ENCODE assay signal across 20 cellular contexts in genomic region chr3:178284180-178284579, GRCh38.
DNase-seq lines count a peak whose midpoint lies in the region; ATAC-seq and TF ChIP-seq lines count a peak whose summit lies in the region.
"Had no signal": no experiment of that assay in that cellular context is flagged by ENCODE, and none has a peak within 500 bp of the region (broad histone marks: within the 10 kb centered on the region; RNA-seq: fewer than 3 reads in every experiment).

No MANE protein-coding gene starts in this region.

- peak; percentile 17 for DNase-seq in Caki2 (ENCODE audit: low read depth)
- DNase-seq in epithelial cell of esophagus (ENCODE audit: low read depth) = peak; percentile 50
- DNase-seq in fibroblast of gingiva (ENCODE audit: low read depth) = peak; percentile 38
- peak; percentile 41 for DNase-seq in kidney glomerular epithelial cell (lab: John Stamatoyannopoulos, UW)
- no peak for DNase-seq in stimulated activated naive B cell treated with anti-CD40 and anti-IgM and Interleukin-4, amounts not matched to agents 10 μg/mL and 1 μg/mL and 100 μg/mL, for 72 hours
- DNase-seq in adrenal gland = no peak
- no peak for DNase-seq in activated naive CD8-positive, alpha-beta T cell treated with anti-CD3 and anti-CD28 coated beads, Interleukin-2, amount 50 U/mL, for 24 hours
- DNase-seq in SK-N-DZ (ENCODE audit: low spot score) = no peak
- DNase-seq: Calu3; CD4-positive, alpha-beta memory T cell; DND-41; EL had no signal

- no peak for ATAC-seq in stimulated activated naive B cell treated with anti-CD40 and anti-IgM and Interleukin-4, amounts not matched to agents 10 μg/mL and 1 μg/mL and 100 μg/mL, for 72 hours (replicated peaks)
- no peak for ATAC-seq in activated naive CD8-positive, alpha-beta T cell treated with anti-CD3 and anti-CD28 coated beads, Interleukin-2, amount 50 U/mL, for 24 hours
- ATAC-seq: A549, GM12878, HepG2 had no signal

- WGBS in adrenal gland, 4 donors = 80 to 93% (median 90%) methylated on average over 1 of the region's 1 CpG

- no peaks in the 10 kb centered on the region for H3K27me3 ChIP-seq in adrenal gland
- H3K27me3 ChIP-seq: BLaER1 had no signal

- in situ Hi-C loops in Caki2 (cut with HindIII; ENCODE audit: low pct_unique_long_range_greater_than_20kb, low sequenced_read_pairs) = no loop called here

- H3K4me3 ChIP-seq in epithelial cell of esophagus (ENCODE audit: low read length) (no peak overlapping the region), adrenal gland (no peak overlapping the region)
- H3K4me3 ChIP-seq: A549, BLaER1, GM12878, HAP-1 had no signal

- TF ChIP-seq POLR2A in adrenal gland (IDR thresholded peaks at IDR 0.05) = no peak

- H3K4me1 Mint-ChIP-seq in stimulated activated naive B cell treated with anti-CD40 and anti-IgM and Interleukin-4, amounts not matched to agents 10 μg/mL and 1 μg/mL and 100 μg/mL, for 72 hours = no peaks in the 10 kb centered on the region
- no peaks in the 10 kb centered on the region for H3K4me1 Mint-ChIP-seq in activated naive CD8-positive, alpha-beta T cell treated with anti-CD3 and anti-CD28 coated beads, Interleukin-2, amount 50 U/mL, for 24 hours
- H3K4me1 Mint-ChIP-seq: CD14-positive monocyte; CD4-positive, alpha-beta memory T cell; IgD-negative memory B cell had no signal

- intact Hi-C loops in adrenal gland (cut with DNase I) = no loop called here

- no peak for TF ChIP-seq CTCF in epithelial cell of esophagus (IDR thresholded peaks at IDR 0.05; ENCODE audit: insufficient read depth, low read depth, low read length, missing control alignments)
- no peak for TF ChIP-seq CTCF in adrenal gland (IDR thresholded peaks at IDR 0.05)

- H3K36me3 Mint-ChIP-seq in stimulated activated naive B cell treated with anti-CD40 and anti-IgM and Interleukin-4, amounts not matched to agents 10 μg/mL and 1 μg/mL and 100 μg/mL, for 72 hours = peaks cover 0 to 5% of the 10 kb centered on the region in 2 donors
- H3K36me3 Mint-ChIP-seq in activated naive CD8-positive, alpha-beta T cell treated with anti-CD3 and anti-CD28 coated beads, Interleukin-2, amount 50 U/mL, for 24 hours (ENCODE audit: low read depth) = peaks cover 5% of the 10 kb centered on the region
- H3K36me3 Mint-ChIP-seq: CD14-positive monocyte had no signal

- no peak overlapping the region for H3K27ac ChIP-seq in adrenal gland
- H3K27ac ChIP-seq: 22Rv1, A549, BLaER1 had no signal

- no peak overlapping the region for H3K27ac Mint-ChIP-seq in stimulated activated naive B cell treated with anti-CD40 and anti-IgM and Interleukin-4, amounts not matched to agents 10 μg/mL and 1 μg/mL and 100 μg/mL, for 72 hours
- no peak overlapping the region for H3K27ac Mint-ChIP-seq in activated naive CD8-positive, alpha-beta T cell treated with anti-CD3 and anti-CD28 coated beads, Interleukin-2, amount 50 U/mL, for 24 hours
- H3K27ac Mint-ChIP-seq: CD14-positive monocyte; CD4-positive, alpha-beta memory T cell; IgD-negative memory B cell had no signal

- peaks cover 4 to 18% of the 10 kb centered on the region in 2 donors for H3K27me3 Mint-ChIP-seq in stimulated activated naive B cell treated with anti-CD40 and anti-IgM and Interleukin-4, amounts not matched to agents 10 μg/mL and 1 μg/mL and 100 μg/mL, for 72 hours
- H3K27me3 Mint-ChIP-seq in activated naive CD8-positive, alpha-beta T cell treated with anti-CD3 and anti-CD28 coated beads, Interleukin-2, amount 50 U/mL, for 24 hours = no peaks in the 10 kb centered on the region
- H3K27me3 Mint-ChIP-seq: IgD-negative memory B cell had no signal

- H3K36me3 ChIP-seq in adrenal gland (replicated peaks in 1 of 2) = no peaks in the 10 kb centered on the region
- H3K36me3 ChIP-seq: BLaER1, HAP-1 had no signal

- no peaks in the 10 kb centered on the region for H3K4me1 ChIP-seq in adrenal gland (replicated peaks in 1 of 2)
- H3K4me1 ChIP-seq: A549, BLaER1, HAP-1 had no signal

- H3K9me3 ChIP-seq in adrenal gland (replicated peaks in 1 of 3) = peaks cover 0 to 6% (median 3%) of the 10 kb centered on the region in 3 donors
- H3K9me3 ChIP-seq: HAP-1 had no signal

- peaks cover 24% of the 10 kb centered on the region in 2 donors for H3K9me3 Mint-ChIP-seq in stimulated activated naive B cell treated with anti-CD40 and anti-IgM and Interleukin-4, amounts not matched to agents 10 μg/mL and 1 μg/mL and 100 μg/mL, for 72 hours
- peaks cover 21% of the 10 kb centered on the region for H3K9me3 Mint-ChIP-seq in activated naive CD8-positive, alpha-beta T cell treated with anti-CD3 and anti-CD28 coated beads, Interleukin-2, amount 50 U/mL, for 24 hours

- no peak overlapping the region for H3K4me3 Mint-ChIP-seq in stimulated activated naive B cell treated with anti-CD40 and anti-IgM and Interleukin-4, amounts not matched to agents 10 μg/mL and 1 μg/mL and 100 μg/mL, for 72 hours
- no peak overlapping the region for H3K4me3 Mint-ChIP-seq in activated naive CD8-positive, alpha-beta T cell treated with anti-CD3 and anti-CD28 coated beads, Interleukin-2, amount 50 U/mL, for 24 hours
- H3K4me3 Mint-ChIP-seq: CD14-positive monocyte; CD4-positive, alpha-beta memory T cell; IgD-negative memory B cell had no signal

Comparison
In these comparisons a context has a peak if more than half of its experiments do, and no peak if none do; other contexts are left out.
1. DNase-seq: peak in Caki2 (single experiment), epithelial cell of esophagus (single experiment), fibroblast of gingiva (single experiment) and kidney glomerular epithelial cell (single experiment); none in stimulated activated naive B cell treated with anti-CD40 and anti-IgM and Interleukin-4, amounts not matched to agents 10 μg/mL and 1 μg/mL and 100 μg/mL, for 72 hours (single experiment), adrenal gland (0 of 7), activated naive CD8-positive, alpha-beta T cell treated with anti-CD3 and anti-CD28 coated beads, Interleukin-2, amount 50 U/mL, for 24 hours (single experiment) and SK-N-DZ (single experiment).